8 cellular contexts compared by ENCODE assay signal in the genomic region with DNA sequence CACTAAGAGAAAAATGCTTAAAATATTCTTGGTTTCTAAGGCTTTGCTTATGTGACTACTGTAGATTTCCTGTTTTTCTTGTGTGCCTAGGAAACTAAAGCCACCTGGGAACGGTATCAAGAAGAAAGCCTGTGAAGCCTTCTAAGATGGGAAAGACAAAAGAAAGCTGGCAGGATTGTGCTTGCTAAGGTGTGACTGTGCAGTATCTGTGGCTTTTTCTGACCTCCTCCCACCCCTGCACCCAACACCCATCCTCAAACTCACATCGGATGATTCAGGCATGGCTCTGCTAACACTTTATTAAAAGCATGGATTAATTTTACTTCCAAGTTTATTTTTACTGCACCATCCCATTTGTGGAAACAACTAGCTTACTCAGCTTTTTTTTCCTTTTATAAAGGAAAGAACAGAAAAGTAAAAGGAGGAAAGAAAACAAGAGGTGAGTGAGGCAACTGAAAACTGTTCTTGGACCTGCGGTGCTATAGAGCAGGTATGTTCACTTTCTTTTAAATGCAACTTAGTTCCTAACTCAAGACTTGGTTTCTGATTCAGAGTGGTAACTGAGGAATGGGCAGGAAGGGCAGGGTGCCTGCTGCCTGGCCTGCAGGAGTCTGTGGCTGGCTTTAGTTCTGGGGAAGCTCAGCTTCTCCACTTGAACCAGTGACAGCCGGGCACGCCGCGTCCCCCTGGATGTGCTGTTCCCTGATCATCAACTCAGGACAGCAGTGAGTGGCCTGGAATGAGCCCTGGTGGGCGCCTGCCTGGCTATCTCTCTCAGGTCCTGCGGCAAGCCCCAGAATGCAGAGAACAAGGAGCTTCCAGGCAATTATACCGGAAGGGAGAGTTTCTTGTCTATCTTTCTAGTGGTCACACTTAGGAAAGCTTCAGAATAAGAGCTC. TPM values are rescaled to one million over a fixed set of nuclear protein-coding genes. Genes with fewer than 3 reads are reported as not detected.
A peak's percentile ranks its signal among the peaks of the same experiment; 100 is the strongest.
DNase-seq lines count a peak whose midpoint lies in the region; ATAC-seq lines count a peak whose summit lies in the region.

A gene with protein sequence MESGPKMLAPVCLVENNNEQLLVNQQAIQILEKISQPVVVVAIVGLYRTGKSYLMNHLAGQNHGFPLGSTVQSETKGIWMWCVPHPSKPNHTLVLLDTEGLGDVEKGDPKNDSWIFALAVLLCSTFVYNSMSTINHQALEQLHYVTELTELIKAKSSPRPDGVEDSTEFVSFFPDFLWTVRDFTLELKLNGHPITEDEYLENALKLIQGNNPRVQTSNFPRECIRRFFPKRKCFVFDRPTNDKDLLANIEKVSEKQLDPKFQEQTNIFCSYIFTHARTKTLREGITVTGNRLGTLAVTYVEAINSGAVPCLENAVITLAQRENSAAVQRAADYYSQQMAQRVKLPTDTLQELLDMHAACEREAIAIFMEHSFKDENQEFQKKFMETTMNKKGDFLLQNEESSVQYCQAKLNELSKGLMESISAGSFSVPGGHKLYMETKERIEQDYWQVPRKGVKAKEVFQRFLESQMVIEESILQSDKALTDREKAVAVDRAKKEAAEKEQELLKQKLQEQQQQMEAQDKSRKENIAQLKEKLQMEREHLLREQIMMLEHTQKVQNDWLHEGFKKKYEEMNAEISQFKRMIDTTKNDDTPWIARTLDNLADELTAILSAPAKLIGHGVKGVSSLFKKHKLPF (plus strand): TSS at position 422 of the 899 bp plus-strand sequence. CDS start 4,493 bp downstream, outside the sequence.

- POLR2A ChIA-PET in CD8-positive, alpha-beta memory T cell (lab: Charles Lee), result no interaction called here

- peak within 1 kb of the TSS in 4 of 8 donors; percentile 7 to 55 (median 30) for H3K27ac Mint-ChIP-seq in CD8-positive, alpha-beta memory T cell

- no peak within 1 kb of the TSS for H3K27ac ChIP-seq in CD8-positive, alpha-beta memory T cell (ENCODE audit: low read depth, low read length)

- no peaks in the 10 kb centered on the region for H3K9me3 Mint-ChIP-seq in CD8-positive, alpha-beta memory T cell

- no peaks in the 10 kb centered on the region for H3K9me3 ChIP-seq in CD8-positive, alpha-beta memory T cell (ENCODE audit: low read length)

- CTCF ChIA-PET in CD8-positive, alpha-beta memory T cell (lab: Charles Lee), result interaction anchor here (0.6 to 1.6 kb wide), 3 partner anchors 366 to 390 kb away, joined by 3 to 5 read pairs (median 3); no protein-coding TSS in a partner anchor

- intact Hi-C loops in left cardiac atrium (cut with DNase I), result loop anchor here (5.0 to 10.0 kb wide), 3 partner anchors 279 to 367 kb away; no protein-coding TSS in a partner anchor

- no peak within 1 kb of the TSS for H3K4me3 ChIP-seq in CD8-positive, alpha-beta memory T cell (ENCODE audit: low read length)

- no peaks in the 10 kb centered on the region for H3K27me3 ChIP-seq in CD8-positive, alpha-beta memory T cell (ENCODE audit: insufficient read depth, low read length, poor library complexity, severe bottlenecking)

- peaks cover 13 to 19% (median 18%) of the 10 kb centered on the region in 3 donors for H3K4me1 Mint-ChIP-seq in CD8-positive, alpha-beta memory T cell

- peak within 1 kb of the TSS in 5 of 7 donors; percentile 8 to 55 (median 33) for H3K4me3 Mint-ChIP-seq in CD8-positive, alpha-beta memory T cell

- peaks cover 0 to 6% (median 0%) of the 10 kb centered on the region in 3 donors for H3K36me3 Mint-ChIP-seq in CD8-positive, alpha-beta memory T cell

- ATAC-seq in GM21528 (IDR thresholded peaks at IDR 0.05; ENCODE audit: low FRiP score, unreplicated experiment) (peak; percentile 26), left cardiac atrium (peak; percentile 53 to 60), HG03565 (IDR thresholded peaks at IDR 0.05; ENCODE audit: unreplicated experiment) (no peak)

- H3K27me3 Mint-ChIP-seq in CD8-positive, alpha-beta memory T cell, result no peaks in the 10 kb centered on the region

- H3K4me1 ChIP-seq in CD8-positive, alpha-beta memory T cell (ENCODE audit: insufficient read depth, low read length), result peaks cover 9% of the 10 kb centered on the region

- no peak for DNase-seq in CD8-positive, alpha-beta memory T cell
- DNase-seq in RPMI8226, result peak; percentile 12
- no peak for DNase-seq in left cardiac atrium
- DNase-seq in iPS-NIHi11 (ENCODE audit: low spot score), result no peak
- DNase-seq in mesenteric fat pad (ENCODE audit: low spot score), result no peak
- DNase-seq in stimulated activated naive CD4-positive, alpha-beta T cell treated with Interleukin-2 at 50 U/mL for 16 hours (lab: John Stamatoyannopoulos, UW), result no peak

- H3K36me3 ChIP-seq in CD8-positive, alpha-beta memory T cell (ENCODE audit: insufficient read depth, low read length), result no peaks in the 10 kb centered on the region

RNA-seq across cellular contexts. Expression of the gene that starts here (rescaled TPM):
- under 1 TPM; 0.13 to 0.22 TPM for total RNA-seq in CD8-positive, alpha-beta memory T cell
- 0.63 TPM for polyA plus RNA-seq in CD8-positive, alpha-beta memory T cell
- total RNA-seq in left cardiac atrium (under 1 TPM in 1 of 2 donors, not detected in 1; 0.08 TPM), mesenteric fat pad (not detected)

Comparison
In these comparisons a context has a peak if more than half of its experiments do, and no peak if none do; other contexts are left out.
1. Peak in ATAC-seq in left cardiac atrium; RNA of the gene not detected or under 1 TPM.